Comparison of ENCODE assay signal across 1 cellular context in genomic region chr3:101036676-101037075, GRCh38.
TF ChIP-seq lines count a peak whose summit lies in the region.

No MANE protein-coding gene starts in this region.

TF ChIP-seq in A549, 52 proteins besides CTCF, POLR2A, EP300 and RAD21 (continued from another document):
- TF ChIP-seq MYC (IDR thresholded peaks at IDR 0.05; ENCODE audit: borderline replicate concordance, low read length) (no peak), CHD2 (IDR thresholded peaks at IDR 0.05; ENCODE audit: low read length, partially characterized antibody) (no peak), RFX5 (IDR thresholded peaks at IDR 0.05) (no peak), KDM5A (IDR thresholded peaks at IDR 0.05) (no peak), HOXB5 (CRISPR knock-in tag; IDR thresholded peaks at IDR 0.05) (no peak), GATA3 (IDR thresholded peaks at IDR 0.05; ENCODE audit: borderline replicate concordance) (no peak), SMC3 (IDR thresholded peaks at IDR 0.05) (no peak), SREBF2 (IDR thresholded peaks at IDR 0.05) (no peak), TFCP2L1 (CRISPR knock-in tag; IDR thresholded peaks at IDR 0.05) (no peak), FOSB (CRISPR knock-in tag; IDR thresholded peaks at IDR 0.05) (no peak)
